8 cellular contexts compared by ENCODE assay signal in genomic region chr19:1438933-1439358, GRCh38. TPM values are rescaled to one million over a fixed set of nuclear protein-coding genes. Genes with fewer than 3 reads are reported as not detected.
DNase-seq lines count a peak whose midpoint lies in the region; ATAC-seq and TF ChIP-seq lines count a peak whose summit lies in the region.

No MANE protein-coding gene starts in this region.

- POLR2A ChIA-PET in A673 (lab: Charles Lee; ENCODE audit: low non-redundant PET), result no interaction called here
- POLR2A ChIA-PET in HEK293T (lab: Yijun Ruan, JAX), result no interaction called here

- peaks cover 19% of the 10 kb centered on the region for H3K4me1 ChIP-seq in A673 (ENCODE audit: insufficient read depth, low read length, poor library complexity, severe bottlenecking)
- H3K4me1 ChIP-seq in body of pancreas, result peaks cover 27% of the 10 kb centered on the region
- H3K4me1 ChIP-seq in mucosa of rectum (ENCODE audit: control insufficient read depth in 2 of 2, insufficient read depth in 2 of 2, low read length in 2 of 2), result peaks cover 13% of the 10 kb centered on the region in 2 donors

- peaks cover 52% of the 10 kb centered on the region for H3K36me3 ChIP-seq in A673 (ENCODE audit: insufficient read depth, low read length, poor library complexity, severe bottlenecking)
- H3K36me3 ChIP-seq in body of pancreas (replicated peaks in 1 of 2; ENCODE audit: insufficient read depth in 1 of 2, low read depth in 2 of 2), result peaks cover 6 to 20% of the 10 kb centered on the region in 2 donors
- peaks cover 23 to 36% of the 10 kb centered on the region in 2 donors for H3K36me3 ChIP-seq in mucosa of rectum (ENCODE audit: control insufficient read depth in 2 of 2, insufficient read depth in 2 of 2, low read length in 2 of 2)

- no peaks in the 10 kb centered on the region for H3K9me3 ChIP-seq in A673 (ENCODE audit: low read depth, low read length, poor library complexity, severe bottlenecking)
- no peaks in the 10 kb centered on the region for H3K9me3 ChIP-seq in body of pancreas
- H3K9me3 ChIP-seq in mucosa of rectum (ENCODE audit: control insufficient read depth in 2 of 2, low read length in 2 of 2), result no peaks in the 10 kb centered on the region

- H3K4me3 ChIP-seq in A673 (ENCODE audit: low read depth, low read length, poor library complexity, severe bottlenecking) (peak overlapping the region; percentile 85), body of pancreas (peak overlapping the region; percentile 90 to 98), mucosa of rectum (ENCODE audit: low read length in 2 of 2) (peak overlapping the region; percentile 85 to 94)

- H3K27ac ChIP-seq in A673 (ENCODE audit: low read depth, low read length, poor library complexity, severe bottlenecking) (peak overlapping the region; percentile 94), body of pancreas (peak overlapping the region; percentile 79 to 95 (median 90)), mucosa of rectum (ENCODE audit: low read depth in 2 of 2, low read length in 2 of 2) (peak overlapping the region; percentile 87)

- 1 to 2% methylated on average over 10 to 27 of the region's 27 CpGs for WGBS in body of pancreas, 2 donors

- peak; percentile 7 for ATAC-seq in HG03064 (IDR thresholded peaks at IDR 0.05; ENCODE audit: low read depth, unreplicated experiment)
- ATAC-seq in body of pancreas, result no peak
- no peak for ATAC-seq in GM21423 (IDR thresholded peaks at IDR 0.05; ENCODE audit: unreplicated experiment)

- no peak for DNase-seq in A673 (ENCODE audit: low spot score)
- DNase-seq in body of pancreas, result no peak
- DNase-seq in stimulated activated CD8-positive, alpha-beta memory T cell treated with anti-CD3 and anti-CD28 coated beads, Interleukin-4, amount 100 ng/mL, for 48 hours, result no peak
- DNase-seq in stimulated activated CD4-positive, alpha-beta T cell treated with anti-CD3 and anti-CD28 coated beads, Interleukin-15, amount 100 ng/mL, for 24 hours, result no peak
- no peak for DNase-seq in HEK293T (ENCODE audit: extremely low spot score)

- TF ChIP-seq POLR2A in body of pancreas (IDR thresholded peaks at IDR 0.05), result no peak

- intact Hi-C loops in A673 (cut with micrococcal nuclease; ENCODE audit: unreplicated experiment) (no loop called here), body of pancreas (cut with DNase I) (no loop called here)

- CTCF ChIA-PET in A673 (lab: Charles Lee), result no interaction called here
- CTCF ChIA-PET in HEK293T (lab: Yijun Ruan, JAX), result interaction anchor here (0.7 kb wide), 1 partner anchor 30 kb away, joined by 5 read pairs; no protein-coding TSS in a partner anchor

- TF ChIP-seq CTCF in A673 (conservative IDR thresholded peaks at IDR 0.05; ENCODE audit: low read depth, low read length) (no peak), body of pancreas (IDR thresholded peaks at IDR 0.05) (no peak)

- no TSS peak for BruUV-seq in A673 (replicated peaks; lab: Mats Ljungman, UMichigan)

- H3K9ac ChIP-seq in mucosa of rectum (ENCODE audit: low read depth in 1 of 2, low read length in 2 of 2), result peak overlapping the region; percentile 76 to 86

- H3K27me3 ChIP-seq in A673 (replicated peaks; ENCODE audit: insufficient read depth, low read depth, low read length, poor library complexity) (no peaks in the 10 kb centered on the region), body of pancreas (no peaks in the 10 kb centered on the region), mucosa of rectum (ENCODE audit: control insufficient read depth in 2 of 2, insufficient read depth in 2 of 2, low read length in 2 of 2) (no peaks in the 10 kb centered on the region)

TF ChIP-seq in HEK293T, 16 proteins besides CTCF, POLR2A, EP300 and RAD21:
- no peak for TF ChIP-seq ZNF384 (IDR thresholded peaks at IDR 0.05)
- no peak for TF ChIP-seq NFRKB (IDR thresholded peaks at IDR 0.05)
TF ChIP-seq in HEK293T: peak in this region for 0.

RNA-seq across cellular contexts. Expression of gene RPS15, which starts 0.8 kb away (rescaled TPM):
- total RNA-seq in A673 (2021), result 1,685 and 1,696 TPM in 2 replicates
- 1,000 to 10,000 TPM; 2,008 to 2,166 TPM for total RNA-seq in body of pancreas

RNA-seq across cellular contexts. Expression of gene APC2, which starts 11.0 kb away (rescaled TPM):
- total RNA-seq in A673 (2021), result 1.3 and 1.9 TPM in 2 replicates
- under 1 TPM in 1 of 2 donors, not detected in 1; 0.26 TPM for total RNA-seq in body of pancreas

RNA-seq across cellular contexts. Expression of gene DAZAP1, which starts 31.6 kb away (rescaled TPM):
- total RNA-seq in A673 (2021) (222 and 229 TPM in 2 replicates), body of pancreas (10 to 100 TPM; 25.4 to 63.3 TPM)

RNA-seq across cellular contexts. Expression of gene GAMT, which starts 37.6 kb away (rescaled TPM):
- total RNA-seq in A673 (2021), result 18.8 and 28.5 TPM in 2 replicates
- 100 to 1,000 TPM in 1 of 2 donors, 10 to 100 TPM in 1; 70.2 to 129 TPM for total RNA-seq in body of pancreas

RNA-seq across cellular contexts. Expression of gene C19orf25, which starts 40.1 kb away (rescaled TPM):
- total RNA-seq in A673 (2021) (35.0 and 37.1 TPM in 2 replicates), body of pancreas (10 to 100 TPM; 26.7 to 31.4 TPM)
